In the genomic region with DNA sequence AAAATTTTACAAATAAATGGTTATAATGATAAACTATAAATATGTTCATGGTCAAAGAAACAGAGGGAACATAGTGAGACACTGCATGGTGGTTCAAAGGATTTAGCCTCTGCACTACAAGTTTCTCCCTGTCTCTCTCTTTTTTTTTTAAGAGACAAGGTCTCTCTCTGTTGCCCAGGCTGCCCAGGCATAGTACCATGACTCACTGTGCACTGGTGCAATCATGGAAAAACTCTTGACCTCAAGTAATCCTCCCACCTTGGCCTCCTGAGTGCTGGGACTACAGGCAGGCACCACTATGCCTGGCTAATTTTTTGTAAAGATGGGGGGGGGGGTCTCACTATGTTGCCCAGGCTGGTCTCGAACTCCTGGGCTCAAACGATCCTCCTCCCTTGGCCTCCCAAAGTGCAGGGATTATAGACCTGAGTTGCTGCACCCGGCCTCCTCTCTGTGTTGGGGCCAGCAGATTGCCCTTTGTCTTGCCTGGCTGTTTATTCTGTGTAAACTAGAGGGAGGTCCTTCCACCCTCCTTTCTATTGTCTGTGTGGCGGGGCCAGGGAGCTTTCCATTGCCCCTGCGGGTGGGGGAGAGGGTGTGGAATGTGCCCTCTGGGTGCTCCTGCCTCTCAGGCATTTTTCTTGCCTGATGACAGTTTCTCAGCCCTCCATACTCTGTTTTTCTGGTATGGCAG, we compare ENCODE assay signal across 11 cellular contexts. TPM values are rescaled to one million over a fixed set of nuclear protein-coding genes. Genes with fewer than 3 reads are reported as not detected.
DNase-seq lines count a peak whose midpoint lies in the region; ATAC-seq and TF ChIP-seq lines count a peak whose summit lies in the region.
"Had no signal": no experiment of that assay in that cellular context is flagged by ENCODE, and none has a peak within 500 bp of the region (broad histone marks: within the 10 kb centered on the region; RNA-seq: fewer than 3 reads in every experiment).

No MANE protein-coding gene starts in this region.

- H3K27me3 Mint-ChIP-seq in activated naive CD4-positive, alpha-beta T cell treated with anti-CD3 and anti-CD28 coated beads for 36 hours (ENCODE audit: low read depth), result no peaks in the 10 kb centered on the region

- H3K9me3 ChIP-seq in adipocyte (ENCODE audit: control insufficient read depth, low read length), result no peaks in the 10 kb centered on the region
- H3K9me3 ChIP-seq: heart left ventricle had no signal

- H3K4me3 Mint-ChIP-seq in activated naive CD4-positive, alpha-beta T cell treated with anti-CD3 and anti-CD28 coated beads for 36 hours, result no peak overlapping the region

- no peaks in the 10 kb centered on the region for H3K4me1 Mint-ChIP-seq in activated naive CD4-positive, alpha-beta T cell treated with anti-CD3 and anti-CD28 coated beads for 36 hours (ENCODE audit: low read depth)

- peaks cover 9% of the 10 kb centered on the region for H3K4me1 ChIP-seq in adipocyte (ENCODE audit: control insufficient read depth, insufficient read depth, low read length)
- H3K4me1 ChIP-seq: heart left ventricle, parathyroid adenoma had no signal

- H3K4me3 ChIP-seq in AG10803 (ENCODE audit: low read length), result no peak overlapping the region
- no peak overlapping the region for H3K4me3 ChIP-seq in adipocyte (ENCODE audit: low read length)
- no peak overlapping the region for H3K4me3 ChIP-seq in kidney epithelial cell (ENCODE audit: low read depth, low read length)
- H3K4me3 ChIP-seq: heart left ventricle had no signal

- ATAC-seq in GM18511 (IDR thresholded peaks at IDR 0.05; ENCODE audit: unreplicated experiment) (no peak), HG03521 (IDR thresholded peaks at IDR 0.05; ENCODE audit: unreplicated experiment) (no peak)

- no peaks in the 10 kb centered on the region for H3K27me3 ChIP-seq in adipocyte (replicated peaks; ENCODE audit: control insufficient read depth, insufficient read depth, low read length)
- H3K27me3 ChIP-seq in kidney epithelial cell (ENCODE audit: control insufficient read depth, insufficient read depth, low read length), result no peaks in the 10 kb centered on the region
- H3K27me3 ChIP-seq: heart left ventricle had no signal

- intact Hi-C loops in activated naive CD4-positive, alpha-beta T cell treated with anti-CD3 and anti-CD28 coated beads for 36 hours (cut with micrococcal nuclease), result no loop called here

- CTCF ChIA-PET in activated naive CD4-positive, alpha-beta T cell treated with anti-CD3 and anti-CD28 coated beads for 36 hours (lab: Charles Lee), result interaction anchor here (0.6 kb wide), 1 partner anchor 383 kb away, joined by 3 read pairs; no protein-coding TSS in a partner anchor

- no peak overlapping the region for H3K9ac ChIP-seq in adipocyte (ENCODE audit: low read length)
- H3K9ac ChIP-seq: parathyroid adenoma had no signal

- no peak overlapping the region for H3K27ac Mint-ChIP-seq in activated naive CD4-positive, alpha-beta T cell treated with anti-CD3 and anti-CD28 coated beads for 36 hours

- DNase-seq in AG10803 (ENCODE audit: low read depth), result peak; percentile 31
- DNase-seq in HT1080 (ENCODE audit: low read depth), result peak; percentile 72
- peak; percentile 33 for DNase-seq in adipocyte (ENCODE audit: low read depth)
- DNase-seq in kidney epithelial cell (ENCODE audit: low read depth), result peak; percentile 42
- DNase-seq in T-helper 1 cell, result no peak
- no peak for DNase-seq in activated naive CD4-positive, alpha-beta T cell treated with anti-CD3 and anti-CD28 coated beads for 36 hours
- DNase-seq: heart left ventricle, NCI-H1105 had no signal

- TF ChIP-seq CTCF in AG10803 (conservative IDR thresholded peaks at IDR 0.05; ENCODE audit: low read length) (no peak), kidney epithelial cell (IDR thresholded peaks at IDR 0.05; ENCODE audit: insufficient read depth, low read length, poor library complexity, severe bottlenecking) (no peak)

- peaks cover 37% of the 10 kb centered on the region for H3K36me3 Mint-ChIP-seq in activated naive CD4-positive, alpha-beta T cell treated with anti-CD3 and anti-CD28 coated beads for 36 hours (ENCODE audit: low read depth)

- H3K9me3 Mint-ChIP-seq in activated naive CD4-positive, alpha-beta T cell treated with anti-CD3 and anti-CD28 coated beads for 36 hours, result no peaks in the 10 kb centered on the region

- H3K36me3 ChIP-seq in adipocyte (ENCODE audit: control insufficient read depth, insufficient read depth, low read length, severe bottlenecking) (peaks cover 40% of the 10 kb centered on the region), kidney epithelial cell (ENCODE audit: control insufficient read depth, insufficient read depth, low read length) (no peaks in the 10 kb centered on the region)

RNA-seq across cellular contexts. Expression of gene MTHFD1, which starts 22.1 kb away (rescaled TPM):
- total RNA-seq in HT1080 (2014; rRNA removed; shearing (Covaris generic)), result 61.7 and 74.4 TPM in 2 replicates
- 66.6 and 70.3 TPM in 2 replicates for polyA plus RNA-seq in HT1080 (2015; cell fraction: cytosol; rRNA removed)
- 142 and 147 TPM in 2 replicates for polyA plus RNA-seq in HT1080 (2015; cell fraction: nucleus; rRNA removed)
- total RNA-seq in kidney epithelial cell, result 44.2 and 44.4 TPM in 2 replicates
- 100 to 1,000 TPM; 240 to 247 TPM for total RNA-seq in activated naive CD4-positive, alpha-beta T cell treated with anti-CD3 and anti-CD28 coated beads for 36 hours

RNA-seq across cellular contexts. Expression of gene AKAP5, which starts 55.1 kb away (rescaled TPM):
- 1.1 TPM in 2 replicates for total RNA-seq in HT1080 (2014; rRNA removed; shearing (Covaris generic))
- 0.35 and 0.44 TPM in 2 replicates for polyA plus RNA-seq in HT1080 (2015; cell fraction: cytosol; rRNA removed)
- polyA plus RNA-seq in HT1080 (2015; cell fraction: nucleus; rRNA removed), result 0.23 and 0.34 TPM in 2 replicates
- 1.2 and 1.5 TPM in 2 replicates for total RNA-seq in kidney epithelial cell
- total RNA-seq in activated naive CD4-positive, alpha-beta T cell treated with anti-CD3 and anti-CD28 coated beads for 36 hours, result under 1 TPM; 0.57 to 0.69 TPM

Comparison
In these comparisons a context has a peak if more than half of its experiments do, and no peak if none do; other contexts are left out.
1. DNase-seq: peak in AG10803 (single experiment), HT1080 (single experiment), adipocyte (single experiment) and kidney epithelial cell (single experiment); none in T-helper 1 cell (0 of 5) and activated naive CD4-positive, alpha-beta T cell treated with anti-CD3 and anti-CD28 coated beads for 36 hours (single experiment).